In genomic region chr17:72861811-72862210, GRCh38 we compare ENCODE assay signal across 16 cellular contexts.
A peak's percentile ranks its signal among the peaks of the same experiment; 100 is the strongest.
DNase-seq lines count a peak whose midpoint lies in the region; ATAC-seq and TF ChIP-seq lines count a peak whose summit lies in the region.
"Had no signal": no experiment of that assay in that cellular context is flagged by ENCODE, and none has a peak within 500 bp of the region (broad histone marks: within the 10 kb centered on the region; RNA-seq: fewer than 3 reads in every experiment).

No MANE protein-coding gene starts in this region.

- H3K4me3 Mint-ChIP-seq in stimulated activated naive CD8-positive, alpha-beta T cell treated with anti-CD3 and anti-CD28 coated beads, Interleukin-15, Interleukin-2, amounts not matched to agents 100 ng/mL and 50 ng/mL, for 24 hours, result no peak overlapping the region
- H3K4me3 Mint-ChIP-seq: CD8-positive, alpha-beta T cell; GM23338 had no signal

- no peak overlapping the region for H3K4me3 ChIP-seq in osteoblast (ENCODE audit: insufficient read depth, low read length)
- H3K4me3 ChIP-seq: A549, BLaER1, GM23338 had no signal

- H3K79me2 ChIP-seq in osteoblast (ENCODE audit: insufficient read depth, low read length), result no peaks in the 10 kb centered on the region

- H3K9me3 Mint-ChIP-seq in stimulated activated naive CD8-positive, alpha-beta T cell treated with anti-CD3 and anti-CD28 coated beads, Interleukin-15, Interleukin-2, amounts not matched to agents 100 ng/mL and 50 ng/mL, for 24 hours, result no peaks in the 10 kb centered on the region

- no peaks in the 10 kb centered on the region for H3K27me3 ChIP-seq in osteoblast (ENCODE audit: insufficient read depth, low read length)
- H3K27me3 ChIP-seq: BLaER1 had no signal

- no peak for ATAC-seq in stimulated activated naive CD8-positive, alpha-beta T cell treated with anti-CD3 and anti-CD28 coated beads, Interleukin-15, Interleukin-2, amounts not matched to agents 100 U/mL and 50 U/mL, for 24 hours
- ATAC-seq: A549; CD8-positive, alpha-beta T cell; GM23338 had no signal

- H2AFZ ChIP-seq in osteoblast (ENCODE audit: low read length), result no peak overlapping the region
- H2AFZ ChIP-seq: GM23338 had no signal

- H3K27me3 Mint-ChIP-seq in stimulated activated naive CD8-positive, alpha-beta T cell treated with anti-CD3 and anti-CD28 coated beads, Interleukin-15, Interleukin-2, amounts not matched to agents 100 ng/mL and 50 ng/mL, for 24 hours, result no peaks in the 10 kb centered on the region

- H3K36me3 Mint-ChIP-seq in stimulated activated naive CD8-positive, alpha-beta T cell treated with anti-CD3 and anti-CD28 coated beads, Interleukin-15, Interleukin-2, amounts not matched to agents 100 ng/mL and 50 ng/mL, for 24 hours (ENCODE audit: low read depth), result peaks cover 23% of the 10 kb centered on the region

- H3K27ac Mint-ChIP-seq in stimulated activated naive CD8-positive, alpha-beta T cell treated with anti-CD3 and anti-CD28 coated beads, Interleukin-15, Interleukin-2, amounts not matched to agents 100 ng/mL and 50 ng/mL, for 24 hours, result peak overlapping the region; percentile 34
- H3K27ac Mint-ChIP-seq: CD8-positive, alpha-beta T cell; GM23338 had no signal

- H3K4me1 Mint-ChIP-seq in stimulated activated naive CD8-positive, alpha-beta T cell treated with anti-CD3 and anti-CD28 coated beads, Interleukin-15, Interleukin-2, amounts not matched to agents 100 ng/mL and 50 ng/mL, for 24 hours (ENCODE audit: low read depth), result peaks cover 34% of the 10 kb centered on the region

- no peak for TF ChIP-seq CTCF in osteoblast (IDR thresholded peaks at IDR 0.05; ENCODE audit: extremely low read depth, low read depth, low read length)

- in situ Hi-C loops in SK-MEL-5 (cut with HindIII; ENCODE audit: low pct_unique_long_range_greater_than_20kb, low sequenced_read_pairs), result no loop called here

- no peaks in the 10 kb centered on the region for H3K4me1 ChIP-seq in osteoblast (ENCODE audit: insufficient read depth, low read length)
- H3K4me1 ChIP-seq: A549 had no signal

- H3K9me3 ChIP-seq in osteoblast (ENCODE audit: low read depth, low read length), result no peaks in the 10 kb centered on the region
- H3K9me3 ChIP-seq: A549 had no signal

- intact Hi-C loops in posterior vena cava (cut with DNase I), result no loop called here

- no peak for DNase-seq in stimulated activated naive CD8-positive, alpha-beta T cell treated with anti-CD3 and anti-CD28 coated beads, Interleukin-15, Interleukin-2, amounts not matched to agents 100 U/mL and 50 U/mL, for 24 hours
- DNase-seq in SK-MEL-5 (ENCODE audit: low read depth, low spot score), result peak; percentile 52
- DNase-seq in foreskin melanocyte, result peak; percentile 75
- peak; percentile 30 for DNase-seq in osteoblast (ENCODE audit: insufficient read length, low spot score, missing footprints)
- no peak for DNase-seq in C1 segment of cervical spinal cord (lab: John Stamatoyannopoulos, UW)
- no peak for DNase-seq in posterior vena cava (ENCODE audit: low spot score)
- DNase-seq in stimulated activated naive CD4-positive, alpha-beta T cell treated with Interleukin-2 at 50 U/mL for 16 hours (lab: John Stamatoyannopoulos, UW), result no peak
- DNase-seq: Calu3; CD8-positive, alpha-beta T cell; GDM1; HCEC 1CT had no signal

- H4K20me1 ChIP-seq in osteoblast (ENCODE audit: insufficient read depth, low read length), result peaks cover 10% of the 10 kb centered on the region
- H4K20me1 ChIP-seq: BLaER1 had no signal

- H3K27ac ChIP-seq in osteoblast (ENCODE audit: low read depth, low read length), result no peak overlapping the region
- H3K27ac ChIP-seq: A549, BLaER1, HL-60 had no signal

- H3K36me3 ChIP-seq in osteoblast (ENCODE audit: insufficient read depth, low read length), result no peaks in the 10 kb centered on the region

- H3K4me2 ChIP-seq in osteoblast (ENCODE audit: insufficient read depth, low read length), result no peak overlapping the region
- H3K4me2 ChIP-seq: A549, BLaER1, GM23338 had no signal

Comparison
In these comparisons a context has a peak if more than half of its experiments do, and no peak if none do; other contexts are left out.
1. DNase-seq: peak in SK-MEL-5 (single experiment), foreskin melanocyte (single experiment) and osteoblast (single experiment); none in stimulated activated naive CD8-positive, alpha-beta T cell treated with anti-CD3 and anti-CD28 coated beads, Interleukin-15, Interleukin-2, amounts not matched to agents 100 U/mL and 50 U/mL, for 24 hours (single experiment), C1 segment of cervical spinal cord (0 of 14), posterior vena cava (single experiment) and stimulated activated naive CD4-positive, alpha-beta T cell treated with Interleukin-2 at 50 U/mL for 16 hours (single experiment).